In genomic region chr2:48176876-48177275, GRCh38 we compare ENCODE assay signal across 37 cellular contexts.
DNase-seq lines count a peak whose midpoint lies in the region; ATAC-seq, FAIRE-seq and TF ChIP-seq lines count a peak whose summit lies in the region.
"Had no signal": no experiment of that assay in that cellular context is flagged by ENCODE, and none has a peak within 500 bp of the region (broad histone marks: within the 10 kb centered on the region; RNA-seq: fewer than 3 reads in every experiment).

No MANE protein-coding gene starts in this region.

- TF ChIP-seq RAD21 in HepG2 (CRISPR knock-in tag; IDR thresholded peaks at IDR 0.05) (no peak), IMR-90 (IDR thresholded peaks at IDR 0.05; ENCODE audit: low read length) (no peak)

- H3K9me3 ChIP-seq in HepG2 (ENCODE audit: low read length): no peaks in the 10 kb centered on the region
- no peaks in the 10 kb centered on the region for H3K9me3 ChIP-seq in right lobe of liver
- no peaks in the 10 kb centered on the region for H3K9me3 ChIP-seq in IMR-90 (ENCODE audit: control insufficient read depth, insufficient read depth, low read length)
- H3K9me3 ChIP-seq in neuronal stem cell (replicated peaks in 1 of 2; ENCODE audit: control insufficient read depth in 2 of 2, insufficient read depth in 1 of 2, low read depth in 1 of 2, low read length in 2 of 2): peaks cover 0 to 1% of the 10 kb centered on the region in 2 donors
- H3K9me3 ChIP-seq in trophoblast cell (ENCODE audit: insufficient read depth, low read depth, low read length): peaks cover 2% of the 10 kb centered on the region
- H3K9me3 ChIP-seq: BE2C, BLaER1 had no signal

- no peaks in the 10 kb centered on the region for H3K36me3 Mint-ChIP-seq in immature natural killer cell
- H3K36me3 Mint-ChIP-seq: CD14-positive monocyte; CD4-positive, alpha-beta memory T cell; CD4-positive, CD25-positive, alpha-beta regulatory T cell; CD8-positive, alpha-beta T cell had no signal

- H2BK15ac ChIP-seq in IMR-90 (ENCODE audit: low read depth, low read length) (no peak overlapping the region), neuronal stem cell (ENCODE audit: low read length) (no peak overlapping the region)

- H4K91ac ChIP-seq in IMR-90 (ENCODE audit: insufficient read depth, low read depth, low read length) (no peak overlapping the region), neuronal stem cell (ENCODE audit: low read depth, low read length, poor library complexity) (no peak overlapping the region), trophoblast cell (ENCODE audit: low read depth, low read length) (no peak overlapping the region)

- H3K4me1 ChIP-seq in HepG2 (ENCODE audit: insufficient read depth, low read length) (peaks cover 17% of the 10 kb centered on the region), right lobe of liver (peaks cover 0 to 13% (median 0%) of the 10 kb centered on the region in 4 donors), IMR-90 (ENCODE audit: control insufficient read depth, insufficient read depth, low read length) (peaks cover 3% of the 10 kb centered on the region; the same call in 1 of the 2 replicates), neuronal stem cell (ENCODE audit: control insufficient read depth in 2 of 2, insufficient read depth in 1 of 2, low read depth in 1 of 2, low read length in 2 of 2) (no peaks in the 10 kb centered on the region), trophoblast cell (ENCODE audit: control insufficient read depth in 1 of 2, insufficient read depth in 2 of 2, low read length in 2 of 2) (peaks cover 0 to 2% of the 10 kb centered on the region in 2 experiments)
- H3K4me1 ChIP-seq: BE2C, BLaER1, Caco-2 had no signal

- no peak for FAIRE-seq in HepG2 (lab: Jason Lieb, UNC)
- FAIRE-seq: A204.1, A549, D721Med had no signal

- no peaks in the 10 kb centered on the region for H3K79me1 ChIP-seq in IMR-90 (ENCODE audit: low read depth in 1 of 2, low read length in 2 of 2)
- H3K79me1 ChIP-seq in neuronal stem cell (ENCODE audit: low read depth, low read length): no peaks in the 10 kb centered on the region
- H3K79me1 ChIP-seq in trophoblast cell (ENCODE audit: low read length): peaks cover 2% of the 10 kb centered on the region

- intact Hi-C loops in HepG2 (cut with micrococcal nuclease; ENCODE audit: unreplicated experiment) (no loop called here), right lobe of liver (cut with DNase I) (no loop called here), IMR-90 (cut with micrococcal nuclease) (no loop called here)

- dilution Hi-C loops in IMR-90 (cut with HindIII; ENCODE audit: low sequenced_read_pairs, unreplicated experiment): no loop called here

- H4K12ac ChIP-seq in trophoblast cell (ENCODE audit: low read depth, low read length): no peak overlapping the region

- no peak overlapping the region for H2AK9ac ChIP-seq in IMR-90 (replicated peaks; ENCODE audit: low read depth, low read length, poor library complexity)

- CTCF ChIA-PET in HepG2 (lab: Yijun Ruan, JAX; ENCODE audit: low intra/inter-chr PET ratio, low total read pairs): no interaction called here
- CTCF ChIA-PET in IMR-90 (lab: Yijun Ruan, JAX): interaction anchor here (0.6 kb wide), 1 partner anchor 8 kb away, joined by 5 read pairs; no protein-coding TSS in a partner anchor

- no peak overlapping the region for H3K9ac ChIP-seq in HepG2 (ENCODE audit: insufficient read depth, low read depth, low read length)
- no peak overlapping the region for H3K9ac ChIP-seq in IMR-90 (ENCODE audit: low read depth, low read length)
- no peak overlapping the region for H3K9ac ChIP-seq in neuronal stem cell (ENCODE audit: low read depth, low read length, poor library complexity)
- H3K9ac ChIP-seq in trophoblast cell (ENCODE audit: low read length): no peak overlapping the region
- H3K9ac ChIP-seq: BLaER1; BLaER1 treated with 17β-estradiol and CSF1 and Interleukin-3, amounts not matched to agents 10 nM and 100 nM had no signal

- no peaks in the 10 kb centered on the region; a peak in 1 of 5 replicates for H3K27me3 ChIP-seq in HepG2 (ENCODE audit: control insufficient read depth in 1 of 2, insufficient read depth in 2 of 2, low read length in 2 of 2)
- no peaks in the 10 kb centered on the region for H3K27me3 ChIP-seq in right lobe of liver
- H3K27me3 ChIP-seq in IMR-90 (ENCODE audit: control insufficient read depth, insufficient read depth, low read length): no peaks in the 10 kb centered on the region
- H3K27me3 ChIP-seq in neuronal stem cell (ENCODE audit: control insufficient read depth in 3 of 3, insufficient read depth in 3 of 3, low read depth in 1 of 3, low read length in 3 of 3): no peaks in the 10 kb centered on the region
- no peaks in the 10 kb centered on the region for H3K27me3 ChIP-seq in trophoblast cell (ENCODE audit: insufficient read depth, low read length)
- H3K27me3 ChIP-seq: BE2C; BLaER1; BLaER1 treated with 17β-estradiol and CSF1 and Interleukin-3, amounts not matched to agents 10 nM and 100 nM had no signal

- H2AFZ ChIP-seq in HepG2 (ENCODE audit: low read length) (no peak overlapping the region), IMR-90 (replicated peaks; ENCODE audit: low read length, poor library complexity) (no peak overlapping the region), neuronal stem cell (ENCODE audit: low read length) (no peak overlapping the region), trophoblast cell (ENCODE audit: insufficient read depth, low read length, poor library complexity) (no peak overlapping the region)

- no peak overlapping the region for H3K56ac ChIP-seq in IMR-90 (ENCODE audit: extremely low read depth, insufficient read depth, low read length)

- H4K8ac ChIP-seq in IMR-90 (ENCODE audit: low read depth in 2 of 2, low read length in 2 of 2) (no peak overlapping the region), neuronal stem cell (ENCODE audit: low read depth, low read length) (no peak overlapping the region), trophoblast cell (ENCODE audit: low read depth, low read length) (no peak overlapping the region)

- no peaks in the 10 kb centered on the region for H3K79me2 ChIP-seq in HepG2 (ENCODE audit: insufficient read depth, low read length)
- no peaks in the 10 kb centered on the region for H3K79me2 ChIP-seq in trophoblast cell (ENCODE audit: control insufficient read depth, insufficient read depth, low read length, poor library complexity)

- H2BK5ac ChIP-seq in IMR-90 (ENCODE audit: low read depth, low read length, poor library complexity, severe bottlenecking) (no peak overlapping the region), neuronal stem cell (ENCODE audit: low read length) (no peak overlapping the region), trophoblast cell (ENCODE audit: low read depth, low read length, poor library complexity) (no peak overlapping the region)

- ATAC-seq in HepG2: peak; percentile 33; the same call in 2 of the 3 replicates
- no peak for ATAC-seq in right lobe of liver
- ATAC-seq in IMR-90 (ENCODE audit: low read depth): no peak
- ATAC-seq: A549; CD8-positive, alpha-beta T cell had no signal

- no peak overlapping the region for H3K18ac ChIP-seq in IMR-90 (ENCODE audit: low read depth, low read length)
- H3K18ac ChIP-seq in neuronal stem cell (ENCODE audit: low read length): peak overlapping the region; percentile 77
- H3K18ac ChIP-seq in trophoblast cell (ENCODE audit: low read length): no peak overlapping the region

- no peak overlapping the region for H3K23ac ChIP-seq in IMR-90 (ENCODE audit: low read depth, low read length)
- H3K23ac ChIP-seq in neuronal stem cell (ENCODE audit: low read depth, low read length, poor library complexity): no peak overlapping the region
- H3K23ac ChIP-seq in trophoblast cell (ENCODE audit: low read length): no peak overlapping the region

- H2BK20ac ChIP-seq in IMR-90 (ENCODE audit: low read depth, low read length): peak overlapping the region; percentile 37

- WGBS in HepG2 (ENCODE audit: low lambda C conversion rate): 64% methylated on average over 1 of the region's 1 CpG
- 80% methylated on average over 1 of the region's 1 CpG for WGBS in right lobe of liver (ENCODE audit: insufficient coverage, low coverage, low lambda C conversion rate, missing lambda C conversion rate)
- no CpG with 5 or more reads among the region's 1 CpG for WGBS in IMR-90 (ENCODE audit: extremely low coverage in 2 of 2, insufficient read length in 1 of 2), 2 experiments
- WGBS in neuronal stem cell (ENCODE audit: extremely low coverage in 2 of 2, insufficient read length in 2 of 2, insufficient replicate concordance in 1 of 2), 2 donors: no CpG with 5 or more reads among the region's 1 CpG
- no CpG with 5 or more reads among the region's 1 CpG for WGBS in trophoblast cell (ENCODE audit: extremely low coverage, insufficient coverage, insufficient read length)

- H2BK120ac ChIP-seq in IMR-90 (ENCODE audit: low read depth, low read length): no peak overlapping the region
- H2BK120ac ChIP-seq in neuronal stem cell (ENCODE audit: low read depth, low read length): no peak overlapping the region
- no peak overlapping the region for H2BK120ac ChIP-seq in trophoblast cell (ENCODE audit: insufficient read depth, low read length, poor library complexity)

- no peaks in the 10 kb centered on the region for H3K9me3 Mint-ChIP-seq in immature natural killer cell
- H3K9me3 Mint-ChIP-seq: CD4-positive, alpha-beta T cell; CD8-positive, alpha-beta memory T cell; CD8-positive, alpha-beta T cell had no signal

- POLR2A ChIA-PET in HepG2 (lab: Yijun Ruan, JAX): no interaction called here
- POLR2A ChIA-PET in IMR-90 (lab: Charles Lee; ENCODE audit: unreplicated experiment): interaction anchor here (0.5 kb wide), 1 partner anchor 31 kb away, joined by 4 read pairs; no protein-coding TSS in a partner anchor

- H3K9me1 ChIP-seq in IMR-90 (ENCODE audit: insufficient read depth, low read length): peaks cover 3% of the 10 kb centered on the region; the same call in 1 of the 2 replicates

- no peak overlapping the region for H4K5ac ChIP-seq in IMR-90 (ENCODE audit: low read depth, low read length)

- H4K20me1 ChIP-seq in HepG2 (ENCODE audit: insufficient read depth, low read length) (no peaks in the 10 kb centered on the region), IMR-90 (ENCODE audit: insufficient read depth, low read length) (no peaks in the 10 kb centered on the region)
- H4K20me1 ChIP-seq: BLaER1; BLaER1 treated with 17β-estradiol and CSF1 and Interleukin-3, amounts not matched to agents 10 nM and 100 nM had no signal

- no peak overlapping the region for H2AK5ac ChIP-seq in IMR-90 (ENCODE audit: low read depth, low read length)
- peak overlapping the region; percentile 69 for H2AK5ac ChIP-seq in neuronal stem cell (ENCODE audit: low read depth, low read length)
- no peak overlapping the region for H2AK5ac ChIP-seq in trophoblast cell (ENCODE audit: low read length)

- H3K27ac ChIP-seq in HepG2 (ENCODE audit: extremely low read length, insufficient read depth, low read length): no peak overlapping the region
- no peak overlapping the region for H3K27ac ChIP-seq in right lobe of liver
- H3K27ac ChIP-seq in IMR-90 (ENCODE audit: insufficient read depth, low read length): no peak overlapping the region
- no peak overlapping the region for H3K27ac ChIP-seq in neuronal stem cell (replicated peaks; ENCODE audit: low read length)
- H3K27ac ChIP-seq in trophoblast cell (ENCODE audit: low read depth, low read length): no peak overlapping the region
- H3K27ac ChIP-seq: 22Rv1; A549; BLaER1; BLaER1 treated with 17β-estradiol and CSF1 and Interleukin-3, amounts not matched to agents 10 nM and 100 nM; C4-2B had no signal

- peaks cover 2 to 7% (median 4%) of the 10 kb centered on the region in 3 donors for H3K27me3 Mint-ChIP-seq in immature natural killer cell (ENCODE audit: low read depth in 3 of 3)
- H3K27me3 Mint-ChIP-seq: B cell; CD4-positive, alpha-beta T cell had no signal

- H3K4me1 Mint-ChIP-seq in immature natural killer cell: no peaks in the 10 kb centered on the region
- H3K4me1 Mint-ChIP-seq: B cell; CD4-positive, alpha-beta memory T cell; CD8-positive, alpha-beta memory T cell had no signal

- no peak overlapping the region for H3K27ac Mint-ChIP-seq in immature natural killer cell
- H3K27ac Mint-ChIP-seq: B cell; CD4-positive, alpha-beta T cell; CD4-positive, CD25-positive, alpha-beta regulatory T cell; CD8-positive, alpha-beta memory T cell; CD8-positive, alpha-beta T cell had no signal

- H3K4me3 ChIP-seq in HepG2 (replicated peaks in 1 of 3; ENCODE audit: insufficient read depth in 1 of 3, low read depth in 2 of 3, low read length in 3 of 3) (no peak overlapping the region), right lobe of liver (no peak overlapping the region), IMR-90 (ENCODE audit: insufficient read depth, low read depth, low read length) (no peak overlapping the region), neuronal stem cell (ENCODE audit: low read length in 2 of 2) (no peak overlapping the region), trophoblast cell (ENCODE audit: low read depth, low read length) (no peak overlapping the region)
- H3K4me3 ChIP-seq: A549; BLaER1; BLaER1 treated with 17β-estradiol and CSF1 and Interleukin-3, amounts not matched to agents 10 nM and 100 nM had no signal

- no peak overlapping the region for H3K4ac ChIP-seq in IMR-90 (ENCODE audit: low read depth, low read length)
- H3K4ac ChIP-seq in neuronal stem cell (ENCODE audit: low read length): no peak overlapping the region
- H3K4ac ChIP-seq in trophoblast cell (ENCODE audit: low read depth, low read length): no peak overlapping the region

- H3K36me3 ChIP-seq in HepG2 (replicated peaks in 1 of 2; ENCODE audit: control insufficient read depth in 1 of 2, insufficient read depth in 2 of 2, low read length in 2 of 2) (no peaks in the 10 kb centered on the region), right lobe of liver (no peaks in the 10 kb centered on the region), IMR-90 (ENCODE audit: control insufficient read depth, insufficient read depth, low read length) (no peaks in the 10 kb centered on the region), neuronal stem cell (replicated peaks in 1 of 2; ENCODE audit: control insufficient read depth in 2 of 2, insufficient read depth in 2 of 2, low read length in 2 of 2) (no peaks in the 10 kb centered on the region), trophoblast cell (ENCODE audit: control insufficient read depth in 1 of 2, insufficient read depth in 2 of 2, low read length in 2 of 2) (no peaks in the 10 kb centered on the region)
- H3K36me3 ChIP-seq: BE2C; BLaER1; BLaER1 treated with 17β-estradiol and CSF1 and Interleukin-3, amounts not matched to agents 10 nM and 100 nM had no signal

- no peak overlapping the region for H3K4me3 Mint-ChIP-seq in immature natural killer cell
- H3K4me3 Mint-ChIP-seq: B cell; CD14-positive monocyte; CD4-positive, alpha-beta memory T cell; CD4-positive, alpha-beta T cell; CD4-positive, CD25-positive, alpha-beta regulatory T cell; CD8-positive, alpha-beta memory T cell; CD8-positive, alpha-beta T cell had no signal

- TF ChIP-seq EP300 in HepG2 (IDR thresholded peaks at IDR 0.05; ENCODE audit: low read depth in 2 of 2, low read length in 2 of 2) (no peak), HepG2 (CRISPR knock-in tag; IDR thresholded peaks at IDR 0.05; ENCODE audit: borderline replicate concordance) (no peak)

- no peak for DNase-seq in HepG2 (ENCODE audit: low spot score)
- no peak for DNase-seq in right lobe of liver
- DNase-seq in IMR-90: no peak
- no peak for DNase-seq in neuronal stem cell (ENCODE audit: low spot score)
- DNase-seq in trophoblast cell: peak; percentile 50 to 82
- no peak for DNase-seq in stimulated activated CD4-positive, alpha-beta T cell treated with anti-CD3 and anti-CD28 coated beads, Interleukin-2, amount 100 ng/mL, for 48 hours
- DNase-seq in immature natural killer cell: no peak
- DNase-seq in SK-N-DZ (ENCODE audit: low spot score): no peak
- DNase-seq: 8988T; ACHN; AML-193; BE2C; C1 segment of cervical spinal cord; Caco-2; Calu3; CD4-positive, alpha-beta memory T cell; CD4-positive, alpha-beta T cell; CD4-positive, CD25-positive, alpha-beta regulatory T cell; CD8-positive, alpha-beta memory T cell; CD8-positive, alpha-beta T cell; COR-L47; DMS 273 treated with DMSO at 0.1 percent for 48 hours; DMS153; DMS53; DMS79; DMS79 treated with DMSO at 0.1 percent for 48 hours; DND-41; EL had no signal

- TF ChIP-seq POLR2A in HepG2 (IDR thresholded peaks at IDR 0.05; ENCODE audit: insufficient read depth in 1 of 2, low read depth in 2 of 2, low read length in 2 of 2): no peak
- no peak for TF ChIP-seq POLR2A in right lobe of liver (IDR thresholded peaks at IDR 0.05)
- no peak for TF ChIP-seq POLR2A in IMR-90 (IDR thresholded peaks at IDR 0.05; ENCODE audit: low read depth, low read length)

- in situ Hi-C loops in HepG2 (cut with HindIII; ENCODE audit: extremely low pct_ligation_motif_present, low pct_unique_long_range_greater_than_20kb): no loop called here
- in situ Hi-C loops in IMR-90 (cut with MboI; ENCODE audit: low sequenced_read_pairs): no loop called here

- H2BK12ac ChIP-seq in neuronal stem cell (ENCODE audit: low read length) (no peak overlapping the region), trophoblast cell (ENCODE audit: low read length) (no peak overlapping the region)

- no TSS peak for BruUV-seq in HepG2 (replicated peaks; lab: Mats Ljungman, UMichigan)
- no TSS peak for BruUV-seq in IMR-90 (replicated peaks; lab: Mats Ljungman, UMichigan)

- TF ChIP-seq CTCF in HepG2 (CRISPR knock-in tag; IDR thresholded peaks at IDR 0.05) (no peak), right lobe of liver (IDR thresholded peaks at IDR 0.05) (no peak), IMR-90 (conservative IDR thresholded peaks at IDR 0.05; ENCODE audit: low read depth, low read length) (no peak)

- H3K14ac ChIP-seq in IMR-90 (replicated peaks; ENCODE audit: low read depth, low read length): no peak overlapping the region
- no peak overlapping the region for H3K14ac ChIP-seq in neuronal stem cell (ENCODE audit: low read length)
- no peak overlapping the region for H3K14ac ChIP-seq in trophoblast cell (ENCODE audit: low read length)

- no peak overlapping the region for H3K4me2 ChIP-seq in HepG2 (ENCODE audit: low read depth, low read length)
- no peak overlapping the region for H3K4me2 ChIP-seq in IMR-90 (ENCODE audit: low read depth, low read length)
- no peak overlapping the region for H3K4me2 ChIP-seq in neuronal stem cell (ENCODE audit: insufficient read depth, low read length, poor library complexity, severe bottlenecking)
- H3K4me2 ChIP-seq in trophoblast cell (ENCODE audit: low read length): no peak overlapping the region
- H3K4me2 ChIP-seq: A549; BLaER1; BLaER1 treated with 17β-estradiol and CSF1 and Interleukin-3, amounts not matched to agents 10 nM and 100 nM had no signal

Comparison
In these comparisons a context has a peak if more than half of its experiments do, and no peak if none do; other contexts are left out.
1. DNase-seq: peak in trophoblast cell (2 of 2); none in HepG2 (single experiment), right lobe of liver (0 of 3), IMR-90 (single experiment), neuronal stem cell (single experiment), stimulated activated CD4-positive, alpha-beta T cell treated with anti-CD3 and anti-CD28 coated beads, Interleukin-2, amount 100 ng/mL, for 48 hours (0 of 2), immature natural killer cell (0 of 3) and SK-N-DZ (single experiment).